1 cellular context compared by ENCODE assay signal in genomic region chr22:29482253-29482652, GRCh38.
TF ChIP-seq lines count a peak whose summit lies in the region.

No MANE protein-coding gene starts in this region.

TF ChIP-seq in GM23338, 12 proteins besides CTCF, POLR2A, EP300 and RAD21 (continued from another document):
- TF ChIP-seq, protein P1, sequence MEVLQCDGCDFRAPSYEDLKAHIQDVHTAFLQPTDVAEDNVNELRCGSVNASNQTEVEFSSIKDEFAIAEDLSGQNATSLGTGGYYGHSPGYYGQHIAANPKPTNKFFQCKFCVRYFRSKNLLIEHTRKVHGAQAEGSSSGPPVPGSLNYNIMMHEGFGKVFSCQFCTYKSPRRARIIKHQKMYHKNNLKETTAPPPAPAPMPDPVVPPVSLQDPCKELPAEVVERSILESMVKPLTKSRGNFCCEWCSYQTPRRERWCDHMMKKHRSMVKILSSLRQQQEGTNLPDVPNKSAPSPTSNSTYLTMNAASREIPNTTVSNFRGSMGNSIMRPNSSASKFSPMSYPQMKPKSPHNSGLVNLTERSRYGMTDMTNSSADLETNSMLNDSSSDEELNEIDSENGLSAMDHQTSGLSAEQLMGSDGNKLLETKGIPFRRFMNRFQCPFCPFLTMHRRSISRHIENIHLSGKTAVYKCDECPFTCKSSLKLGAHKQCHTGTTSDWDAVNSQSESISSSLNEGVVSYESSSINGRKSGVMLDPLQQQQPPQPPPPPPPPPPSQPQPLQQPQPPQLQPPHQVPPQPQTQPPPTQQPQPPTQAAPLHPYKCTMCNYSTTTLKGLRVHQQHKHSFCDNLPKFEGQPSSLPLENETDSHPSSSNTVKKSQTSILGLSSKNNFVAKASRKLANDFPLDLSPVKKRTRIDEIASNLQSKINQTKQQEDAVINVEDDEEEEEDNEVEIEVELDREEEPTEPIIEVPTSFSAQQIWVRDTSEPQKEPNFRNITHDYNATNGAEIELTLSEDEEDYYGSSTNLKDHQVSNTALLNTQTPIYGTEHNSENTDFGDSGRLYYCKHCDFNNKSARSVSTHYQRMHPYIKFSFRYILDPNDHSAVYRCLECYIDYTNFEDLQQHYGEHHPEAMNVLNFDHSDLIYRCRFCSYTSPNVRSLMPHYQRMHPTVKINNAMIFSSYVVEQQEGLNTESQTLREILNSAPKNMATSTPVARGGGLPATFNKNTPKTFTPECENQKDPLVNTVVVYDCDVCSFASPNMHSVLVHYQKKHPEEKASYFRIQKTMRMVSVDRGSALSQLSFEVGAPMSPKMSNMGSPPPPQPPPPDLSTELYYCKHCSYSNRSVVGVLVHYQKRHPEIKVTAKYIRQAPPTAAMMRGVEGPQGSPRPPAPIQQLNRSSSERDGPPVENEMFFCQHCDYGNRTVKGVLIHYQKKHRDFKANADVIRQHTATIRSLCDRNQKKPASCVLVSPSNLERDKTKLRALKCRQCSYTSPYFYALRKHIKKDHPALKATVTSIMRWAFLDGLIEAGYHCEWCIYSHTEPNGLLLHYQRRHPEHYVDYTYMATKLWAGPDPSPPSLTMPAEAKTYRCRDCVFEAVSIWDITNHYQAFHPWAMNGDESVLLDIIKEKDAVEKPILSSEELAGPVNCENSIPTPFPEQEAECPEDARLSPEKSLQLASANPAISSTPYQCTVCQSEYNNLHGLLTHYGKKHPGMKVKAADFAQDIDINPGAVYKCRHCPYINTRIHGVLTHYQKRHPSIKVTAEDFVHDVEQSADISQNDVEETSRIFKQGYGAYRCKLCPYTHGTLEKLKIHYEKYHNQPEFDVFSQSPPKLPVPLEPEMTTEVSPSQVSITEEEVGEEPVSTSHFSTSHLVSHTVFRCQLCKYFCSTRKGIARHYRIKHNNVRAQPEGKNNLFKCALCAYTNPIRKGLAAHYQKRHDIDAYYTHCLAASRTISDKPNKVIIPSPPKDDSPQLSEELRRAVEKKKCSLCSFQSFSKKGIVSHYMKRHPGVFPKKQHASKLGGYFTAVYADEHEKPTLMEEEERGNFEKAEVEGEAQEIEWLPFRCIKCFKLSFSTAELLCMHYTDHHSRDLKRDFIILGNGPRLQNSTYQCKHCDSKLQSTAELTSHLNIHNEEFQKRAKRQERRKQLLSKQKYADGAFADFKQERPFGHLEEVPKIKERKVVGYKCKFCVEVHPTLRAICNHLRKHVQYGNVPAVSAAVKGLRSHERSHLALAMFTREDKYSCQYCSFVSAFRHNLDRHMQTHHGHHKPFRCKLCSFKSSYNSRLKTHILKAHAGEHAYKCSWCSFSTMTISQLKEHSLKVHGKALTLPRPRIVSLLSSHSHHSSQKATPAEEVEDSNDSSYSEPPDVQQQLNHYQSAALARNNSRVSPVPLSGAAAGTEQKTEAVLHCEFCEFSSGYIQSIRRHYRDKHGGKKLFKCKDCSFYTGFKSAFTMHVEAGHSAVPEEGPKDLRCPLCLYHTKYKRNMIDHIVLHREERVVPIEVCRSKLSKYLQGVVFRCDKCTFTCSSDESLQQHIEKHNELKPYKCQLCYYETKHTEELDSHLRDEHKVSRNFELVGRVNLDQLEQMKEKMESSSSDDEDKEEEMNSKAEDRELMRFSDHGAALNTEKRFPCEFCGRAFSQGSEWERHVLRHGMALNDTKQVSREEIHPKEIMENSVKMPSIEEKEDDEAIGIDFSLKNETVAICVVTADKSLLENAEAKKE (CRISPR knock-in tag; IDR thresholded peaks at IDR 0.05) = no peak
- TF ChIP-seq EZH2phosphoT487 (IDR thresholded peaks at IDR 0.05; ENCODE audit: unreplicated experiment) = no peak
- TF ChIP-seq, protein P2, sequence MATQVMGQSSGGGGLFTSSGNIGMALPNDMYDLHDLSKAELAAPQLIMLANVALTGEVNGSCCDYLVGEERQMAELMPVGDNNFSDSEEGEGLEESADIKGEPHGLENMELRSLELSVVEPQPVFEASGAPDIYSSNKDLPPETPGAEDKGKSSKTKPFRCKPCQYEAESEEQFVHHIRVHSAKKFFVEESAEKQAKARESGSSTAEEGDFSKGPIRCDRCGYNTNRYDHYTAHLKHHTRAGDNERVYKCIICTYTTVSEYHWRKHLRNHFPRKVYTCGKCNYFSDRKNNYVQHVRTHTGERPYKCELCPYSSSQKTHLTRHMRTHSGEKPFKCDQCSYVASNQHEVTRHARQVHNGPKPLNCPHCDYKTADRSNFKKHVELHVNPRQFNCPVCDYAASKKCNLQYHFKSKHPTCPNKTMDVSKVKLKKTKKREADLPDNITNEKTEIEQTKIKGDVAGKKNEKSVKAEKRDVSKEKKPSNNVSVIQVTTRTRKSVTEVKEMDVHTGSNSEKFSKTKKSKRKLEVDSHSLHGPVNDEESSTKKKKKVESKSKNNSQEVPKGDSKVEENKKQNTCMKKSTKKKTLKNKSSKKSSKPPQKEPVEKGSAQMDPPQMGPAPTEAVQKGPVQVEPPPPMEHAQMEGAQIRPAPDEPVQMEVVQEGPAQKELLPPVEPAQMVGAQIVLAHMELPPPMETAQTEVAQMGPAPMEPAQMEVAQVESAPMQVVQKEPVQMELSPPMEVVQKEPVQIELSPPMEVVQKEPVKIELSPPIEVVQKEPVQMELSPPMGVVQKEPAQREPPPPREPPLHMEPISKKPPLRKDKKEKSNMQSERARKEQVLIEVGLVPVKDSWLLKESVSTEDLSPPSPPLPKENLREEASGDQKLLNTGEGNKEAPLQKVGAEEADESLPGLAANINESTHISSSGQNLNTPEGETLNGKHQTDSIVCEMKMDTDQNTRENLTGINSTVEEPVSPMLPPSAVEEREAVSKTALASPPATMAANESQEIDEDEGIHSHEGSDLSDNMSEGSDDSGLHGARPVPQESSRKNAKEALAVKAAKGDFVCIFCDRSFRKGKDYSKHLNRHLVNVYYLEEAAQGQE (IDR thresholded peaks at IDR 0.05; ENCODE audit: unreplicated experiment) = no peak
- no peak for TF ChIP-seq NANOG (IDR thresholded peaks at IDR 0.05; ENCODE audit: borderline replicate concordance)
- TF ChIP-seq EZH2 (IDR thresholded peaks at IDR 0.05; ENCODE audit: low read depth, unreplicated experiment) = no peak
